ENCODE assay signal across 21 cellular contexts in the genomic region with DNA sequence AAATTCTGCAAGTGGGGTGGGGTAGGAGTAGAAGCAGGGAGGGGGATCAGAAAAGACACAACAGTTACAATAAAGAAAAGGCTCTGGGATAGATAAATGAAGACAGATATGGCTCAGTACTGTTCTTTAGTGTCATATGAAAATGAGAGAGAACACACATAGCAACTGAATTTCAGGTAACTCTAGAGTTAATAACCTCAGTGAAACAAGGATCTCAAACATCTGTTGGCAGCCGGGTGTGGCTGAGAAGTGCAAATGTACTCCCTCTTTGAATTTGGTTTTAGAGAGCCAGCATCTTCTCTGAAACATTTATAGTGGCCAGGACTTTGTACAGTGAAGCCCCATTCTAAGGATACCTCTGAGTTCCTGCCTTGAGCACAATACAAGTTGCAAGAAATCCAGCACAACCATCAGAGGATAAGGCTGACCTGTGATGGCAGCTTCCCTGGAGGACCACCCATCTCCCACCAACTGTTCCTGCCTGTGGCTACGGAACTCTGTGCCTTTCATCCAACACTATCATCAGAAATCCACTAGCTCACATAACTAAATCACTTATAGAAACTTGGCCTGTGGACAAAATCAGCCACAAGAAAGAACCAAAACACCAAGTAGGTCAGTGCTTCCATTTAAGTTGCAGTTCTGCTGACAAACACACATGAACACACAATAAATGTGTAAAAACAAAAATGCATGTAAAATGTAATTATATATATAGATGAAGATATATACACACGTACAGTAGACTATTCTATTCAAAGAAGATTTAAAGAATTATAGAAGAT. TPM values are rescaled to one million over a fixed set of nuclear protein-coding genes. Genes with fewer than 3 reads are reported as not detected.
DNase-seq lines count a peak whose midpoint lies in the region; ATAC-seq and TF ChIP-seq lines count a peak whose summit lies in the region.
"Had no signal": no experiment of that assay in that cellular context is flagged by ENCODE, and none has a peak within 500 bp of the region (broad histone marks: within the 10 kb centered on the region; RNA-seq: fewer than 3 reads in every experiment).

No MANE protein-coding gene starts in this region.

- H3K27me3 Mint-ChIP-seq in activated B cell treated with CpG ODN at 0.5 μM for 24 hours, result no peaks in the 10 kb centered on the region
- H3K27me3 Mint-ChIP-seq: activated naive CD4-positive, alpha-beta T cell treated with anti-CD3 and anti-CD28 coated beads, Interleukin-2, amount 50 U/mL, for 24 hours; CD4-positive, CD25-positive, alpha-beta regulatory T cell had no signal

- peak overlapping the region; percentile 20 for H3K4me3 Mint-ChIP-seq in activated B cell treated with CpG ODN at 0.5 μM for 24 hours
- H3K4me3 Mint-ChIP-seq: activated naive CD4-positive, alpha-beta T cell treated with anti-CD3 and anti-CD28 coated beads, Interleukin-2, amount 50 U/mL, for 24 hours; activated T-helper 1 cell treated with anti-CD3 and anti-CD28 coated beads, Interleukin-12 subunit alpha, Interleukin-12 subunit beta, Interleukin-2, Interleukin-4 antibody, amounts not matched to agents 30 ng/mL and 10 ng/mL and 1 ng/mL, durations not matched to agents 14 hours and 24 hours and 36 hours; CD4-positive, CD25-positive, alpha-beta regulatory T cell; stimulated activated effector memory CD8-positive, alpha-beta T cell treated with anti-CD3 and anti-CD28 coated beads, Interleukin-12 subunit alpha, Interleukin-12 subunit beta, amount 100 ng/mL, for 72 hours; WTC11 had no signal

- intact Hi-C loops in activated B cell treated with CpG ODN at 0.5 μM for 24 hours (cut with micrococcal nuclease), result no loop called here

- H3K36me3 Mint-ChIP-seq in activated B cell treated with CpG ODN at 0.5 μM for 24 hours (ENCODE audit: low read depth), result no peaks in the 10 kb centered on the region
- H3K36me3 Mint-ChIP-seq: CD4-positive, CD25-positive, alpha-beta regulatory T cell; stimulated activated effector memory CD8-positive, alpha-beta T cell treated with anti-CD3 and anti-CD28 coated beads, Interleukin-12 subunit alpha, Interleukin-12 subunit beta, amount 100 ng/mL, for 72 hours; WTC11 had no signal

- CTCF ChIA-PET in activated B cell treated with CpG ODN at 0.5 μM for 24 hours (lab: Charles Lee), result interaction anchor here (1.6 kb wide), 1 partner anchor 19 kb away, joined by 4 read pairs; no protein-coding TSS in a partner anchor

- DNase-seq in activated B cell treated with CpG ODN at 0.5 μM for 24 hours, result no peak
- no peak for DNase-seq in activated CD4-positive, CD25-positive, alpha-beta regulatory T cell (lab: John Stamatoyannopoulos, UW)
- no peak for DNase-seq in MV-4-11 (lab: John Stamatoyannopoulos, UW)
- no peak for DNase-seq in SW480 (ENCODE audit: low spot score)
- DNase-seq: CD4-positive, CD25-positive, alpha-beta regulatory T cell; central memory CD4-positive, alpha-beta T cell; kidney glomerular epithelial cell; NCI-H1417; NK-92 treated with Interleukin-12 subunit alpha and Interleukin-12 subunit beta, amount 100 ng/mL, for 24 hours; psoas muscle; SK-N-SH; stimulated activated CD4-positive, alpha-beta T cell treated with anti-CD3 and anti-CD28 coated beads, Interleukin-2, amount 100 ng/mL, for 24 hours; T1000 had no signal

- peaks cover 60% of the 10 kb centered on the region for H3K4me1 Mint-ChIP-seq in activated B cell treated with CpG ODN at 0.5 μM for 24 hours
- H3K4me1 Mint-ChIP-seq: WTC11 had no signal

- H3K27ac Mint-ChIP-seq in activated B cell treated with CpG ODN at 0.5 μM for 24 hours, result peak overlapping the region; percentile 83
- H3K27ac Mint-ChIP-seq: activated T-helper 1 cell treated with anti-CD3 and anti-CD28 coated beads, Interleukin-12 subunit alpha, Interleukin-12 subunit beta, Interleukin-2, Interleukin-4 antibody, amounts not matched to agents 30 ng/mL and 10 ng/mL and 1 ng/mL, durations not matched to agents 14 hours and 24 hours and 36 hours; CD4-positive, CD25-positive, alpha-beta regulatory T cell; stimulated activated effector memory CD8-positive, alpha-beta T cell treated with anti-CD3 and anti-CD28 coated beads, Interleukin-12 subunit alpha, Interleukin-12 subunit beta, amount 100 ng/mL, for 72 hours; WTC11 had no signal

- no peaks in the 10 kb centered on the region for H3K9me3 Mint-ChIP-seq in activated B cell treated with CpG ODN at 0.5 μM for 24 hours
- H3K9me3 Mint-ChIP-seq: activated naive CD4-positive, alpha-beta T cell treated with anti-CD3 and anti-CD28 coated beads, Interleukin-2, amount 50 U/mL, for 24 hours; activated T-helper 1 cell treated with anti-CD3 and anti-CD28 coated beads, Interleukin-12 subunit alpha, Interleukin-12 subunit beta, Interleukin-2, Interleukin-4 antibody, amounts not matched to agents 30 ng/mL and 10 ng/mL and 1 ng/mL, durations not matched to agents 14 hours and 24 hours and 36 hours; stimulated activated effector memory CD8-positive, alpha-beta T cell treated with anti-CD3 and anti-CD28 coated beads, Interleukin-12 subunit alpha, Interleukin-12 subunit beta, amount 100 ng/mL, for 72 hours; WTC11 had no signal

- no peak for TF ChIP-seq CTCF in activated B cell treated with CpG ODN at 0.5 μM for 24 hours (IDR thresholded peaks at IDR 0.05)

- peak; percentile 65 for ATAC-seq in GM18867 (IDR thresholded peaks at IDR 0.05; ENCODE audit: unreplicated experiment)
- peak; percentile 41 for ATAC-seq in GM21619 (IDR thresholded peaks at IDR 0.05; ENCODE audit: unreplicated experiment)
- ATAC-seq in HG03342 (IDR thresholded peaks at IDR 0.05; ENCODE audit: unreplicated experiment), result peak; percentile 45
- ATAC-seq in activated B cell treated with CpG ODN at 0.5 μM for 24 hours (ENCODE audit: low read depth), result no peak
- ATAC-seq: HCT116; psoas muscle; stimulated activated effector memory CD8-positive, alpha-beta T cell treated with anti-CD3 and anti-CD28 coated beads, Interleukin-12 subunit alpha, Interleukin-12 subunit beta, amount 100 ng/mL, for 72 hours; WTC11 had no signal

- POLR2A ChIA-PET in activated B cell treated with CpG ODN at 0.5 μM for 24 hours (lab: Charles Lee), result interaction anchor here (0.6 to 0.7 kb wide), 2 partner anchors 9 to 258 kb away, joined by 3 to 4 read pairs; no protein-coding TSS in a partner anchor

RNA-seq across cellular contexts. Expression of gene PEX13, which starts 37.3 kb away (rescaled TPM):
- total RNA-seq in activated B cell treated with CpG ODN at 0.5 μM for 24 hours, result 14.4 and 17.8 TPM in 2 replicates

RNA-seq across cellular contexts. Expression of gene PUS10, which starts 37.8 kb away (rescaled TPM):
- total RNA-seq in activated B cell treated with CpG ODN at 0.5 μM for 24 hours, result 7.0 and 7.8 TPM in 2 replicates
